Comparison of ENCODE assay signal across 13 cellular contexts in the genomic region with DNA sequence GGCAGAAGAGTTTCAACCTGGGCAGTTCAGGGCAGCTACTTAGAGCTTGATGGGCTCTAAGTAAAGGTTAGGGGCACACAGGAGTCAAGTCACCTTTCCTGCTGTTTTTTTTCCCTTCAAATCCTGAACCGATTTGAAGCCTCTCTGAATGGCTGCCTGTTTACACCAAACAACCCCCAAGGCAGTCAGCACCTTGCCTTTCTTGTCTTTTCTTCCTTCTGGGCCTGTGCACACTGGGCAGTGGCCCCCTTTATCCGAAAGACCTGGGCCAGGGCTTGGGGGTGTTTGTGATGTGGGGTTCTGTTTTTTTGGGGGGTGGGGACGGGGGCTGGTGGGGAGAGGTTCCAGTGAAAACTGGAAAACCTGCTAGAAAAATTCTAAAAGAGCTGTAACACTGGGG. TPM values are rescaled to one million over a fixed set of nuclear protein-coding genes. Genes with fewer than 3 reads are reported as not detected.
DNase-seq lines count a peak whose midpoint lies in the region; ATAC-seq and TF ChIP-seq lines count a peak whose summit lies in the region.
"Had no signal": no experiment of that assay in that cellular context is flagged by ENCODE, and none has a peak within 500 bp of the region (broad histone marks: within the 10 kb centered on the region; RNA-seq: fewer than 3 reads in every experiment).

No MANE protein-coding gene starts in this region.

- peaks cover 52% of the 10 kb centered on the region for H3K4me1 Mint-ChIP-seq in activated T-cell treated with anti-CD3 and anti-CD28 coated beads, Interleukin-2, amount 50 U/mL, for 24 hours (ENCODE audit: low read depth)
- H3K4me1 Mint-ChIP-seq in effector memory CD8-positive, alpha-beta T cell (ENCODE audit: low read depth in 2 of 2) = peaks cover 29 to 46% of the 10 kb centered on the region in 2 donors

- no peak for DNase-seq in activated T-cell treated with anti-CD3 and anti-CD28 coated beads, Interleukin-2, amount 50 U/mL, for 24 hours
- DNase-seq in activated T-cell treated with anti-CD3 and anti-CD28 coated beads, Interleukin-2, amount 50 U/mL, for 1 hour = no peak
- DNase-seq in effector memory CD8-positive, alpha-beta T cell = no peak
- DNase-seq in hepatic stellate cell (ENCODE audit: low spot score) (no peak), NOMO-1 (lab: John Stamatoyannopoulos, UW; ENCODE audit: unreplicated experiment in 2 of 2) (no peak)
- no peak for DNase-seq in activated CD4-positive, CD25-positive, alpha-beta regulatory T cell treated with anti-CD3 and anti-CD28 coated beads, Interleukin-2, amount 50 U/mL, for 72 hours
- DNase-seq: NCI-H1092 treated with DMSO at 0.1 percent for 48 hours, NCI-H2227 treated with DMSO at 0.1 percent for 48 hours, nephron progenitor cell, PC-9 had no signal

- no peaks in the 10 kb centered on the region for H3K9me3 ChIP-seq in OCI-LY1 (ENCODE audit: low read length)
- H3K9me3 ChIP-seq in thymus (ENCODE audit: control insufficient read depth) = no peaks in the 10 kb centered on the region

- H3K79me2 ChIP-seq in OCI-LY1 (ENCODE audit: insufficient read depth, low read length) = no peaks in the 10 kb centered on the region

- no peaks in the 10 kb centered on the region for H3K36me3 ChIP-seq in OCI-LY1 (ENCODE audit: insufficient read depth, low read length)
- no peaks in the 10 kb centered on the region for H3K36me3 ChIP-seq in thymus (ENCODE audit: control insufficient read depth, insufficient read depth)

- WGBS in thymus = 28% methylated on average over 3 of the region's 3 CpGs

- ATAC-seq in effector memory CD8-positive, alpha-beta T cell (replicated peaks) = no peak
- ATAC-seq: left colon had no signal

- H3K4me2 ChIP-seq in OCI-LY1 (ENCODE audit: low read length) = peak overlapping the region; percentile 25
- H3K4me2 ChIP-seq: PC-9 had no signal

- TF ChIP-seq CTCF in OCI-LY1 (IDR thresholded peaks at IDR 0.05; ENCODE audit: low read length) = no peak

- peak overlapping the region; percentile 88 for H3K27ac Mint-ChIP-seq in activated T-cell treated with anti-CD3 and anti-CD28 coated beads, Interleukin-2, amount 50 U/mL, for 24 hours
- peak overlapping the region; percentile 95 to 98 for H3K27ac Mint-ChIP-seq in effector memory CD8-positive, alpha-beta T cell
- H3K27ac Mint-ChIP-seq: nephron progenitor cell had no signal

- no peak overlapping the region for H3K4me3 Mint-ChIP-seq in activated T-cell treated with anti-CD3 and anti-CD28 coated beads, Interleukin-2, amount 50 U/mL, for 24 hours
- H3K4me3 Mint-ChIP-seq in effector memory CD8-positive, alpha-beta T cell = peak overlapping the region; percentile 68 to 87
- H3K4me3 Mint-ChIP-seq: nephron progenitor cell had no signal

- no peak overlapping the region for H2AFZ ChIP-seq in OCI-LY1 (ENCODE audit: low read length)
- H2AFZ ChIP-seq: PC-9 had no signal

- no peaks in the 10 kb centered on the region for H4K20me1 ChIP-seq in OCI-LY1 (ENCODE audit: insufficient read depth, low read length)

- H3K27me3 Mint-ChIP-seq in activated T-cell treated with anti-CD3 and anti-CD28 coated beads, Interleukin-2, amount 50 U/mL, for 24 hours = no peaks in the 10 kb centered on the region
- H3K27me3 Mint-ChIP-seq in effector memory CD8-positive, alpha-beta T cell = no peaks in the 10 kb centered on the region

- peak overlapping the region; percentile 88 for H3K27ac ChIP-seq in OCI-LY1 (ENCODE audit: low read depth, low read length, poor library complexity, severe bottlenecking)
- H3K27ac ChIP-seq in thymus (ENCODE audit: low read depth) = peak overlapping the region; percentile 78
- H3K27ac ChIP-seq: PC-9 had no signal

- H3K27me3 ChIP-seq in OCI-LY1 (ENCODE audit: insufficient read depth, low read length) (no peaks in the 10 kb centered on the region), thymus (ENCODE audit: control insufficient read depth, insufficient read depth) (no peaks in the 10 kb centered on the region)

- peaks cover 66% of the 10 kb centered on the region for H3K4me1 ChIP-seq in OCI-LY1 (ENCODE audit: insufficient read depth, low read length, severe bottlenecking)
- H3K4me1 ChIP-seq in thymus (ENCODE audit: control insufficient read depth, insufficient read depth, low read length) = peaks cover 25% of the 10 kb centered on the region

- no peaks in the 10 kb centered on the region for H3K36me3 Mint-ChIP-seq in activated T-cell treated with anti-CD3 and anti-CD28 coated beads, Interleukin-2, amount 50 U/mL, for 24 hours (ENCODE audit: low read depth)
- H3K36me3 Mint-ChIP-seq in effector memory CD8-positive, alpha-beta T cell (ENCODE audit: insufficient read depth) = peaks cover 29% of the 10 kb centered on the region

- no peak overlapping the region for H3K4me3 ChIP-seq in OCI-LY1 (ENCODE audit: low read depth, low read length, poor library complexity, severe bottlenecking)
- H3K4me3 ChIP-seq in thymus (ENCODE audit: low read length) = no peak overlapping the region
- H3K4me3 ChIP-seq: PC-9 had no signal

- H3K9ac ChIP-seq in OCI-LY1 (ENCODE audit: low read length) = peak overlapping the region; percentile 27; the same call in 1 of the 2 replicates

- H3K9me2 ChIP-seq in OCI-LY1 (ENCODE audit: low read depth, low read length) = no peaks in the 10 kb centered on the region

- H3K9me3 Mint-ChIP-seq in activated T-cell treated with anti-CD3 and anti-CD28 coated beads, Interleukin-2, amount 50 U/mL, for 24 hours = no peaks in the 10 kb centered on the region
- H3K9me3 Mint-ChIP-seq in effector memory CD8-positive, alpha-beta T cell = no peaks in the 10 kb centered on the region
- H3K9me3 Mint-ChIP-seq: nephron progenitor cell had no signal

- no peaks in the 10 kb centered on the region for H3F3A ChIP-seq in OCI-LY1 (ENCODE audit: insufficient read depth, low read length)

RNA-seq across cellular contexts. Expression of gene RSPH14, which starts 4.3 kb away (rescaled TPM):
- 0.27 TPM for polyA plus RNA-seq in thymus

RNA-seq across cellular contexts. Expression of gene RAB36, which starts 7.8 kb away (rescaled TPM):
- 0.46 TPM for polyA plus RNA-seq in thymus

RNA-seq across cellular contexts. Expression of gene BCR, which starts 42.8 kb away (rescaled TPM):
- polyA plus RNA-seq in thymus = 22.8 TPM
